15 cellular contexts compared by ENCODE assay signal in the genomic region with DNA sequence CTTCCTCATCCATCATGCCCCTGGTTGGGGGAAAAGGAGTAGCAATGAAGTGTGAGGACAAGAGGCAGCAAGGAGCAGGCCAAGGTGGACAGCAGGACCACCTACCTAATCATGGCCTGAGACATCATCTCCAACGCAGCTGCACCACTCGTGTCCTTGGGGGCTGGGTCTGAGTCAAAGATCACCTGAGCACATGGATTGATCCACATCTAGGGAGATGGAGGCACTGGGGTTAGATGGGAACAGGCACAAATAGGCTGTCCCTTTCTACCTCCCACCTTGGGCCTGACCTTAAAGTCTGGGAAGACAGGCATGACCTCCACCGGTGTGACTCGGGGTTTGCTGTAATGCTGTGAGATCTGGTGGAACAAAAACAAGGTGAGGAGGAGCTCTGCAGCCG. TPM values are rescaled to one million over a fixed set of nuclear protein-coding genes. Genes with fewer than 3 reads are reported as not detected.
DNase-seq lines count a peak whose midpoint lies in the region; ATAC-seq, FAIRE-seq and TF ChIP-seq lines count a peak whose summit lies in the region.
"Had no signal": no experiment of that assay in that cellular context is flagged by ENCODE, and none has a peak within 500 bp of the region (broad histone marks: within the 10 kb centered on the region; RNA-seq: fewer than 3 reads in every experiment).

No MANE protein-coding gene starts in this region.

- CTCF ChIA-PET in activated CD8-positive, alpha-beta memory T cell treated with anti-CD3 and anti-CD28 coated beads, Interleukin-2, amount 10 ng/mL, durations not matched to agents 7 days and 5 days (lab: Charles Lee): interaction anchor here (1.3 kb wide), 1 partner anchor 10 kb away, joined by 5 read pairs; no protein-coding TSS in a partner anchor
- CTCF ChIA-PET in T-cell (lab: Charles Lee): no interaction called here
- CTCF ChIA-PET in H1 (lab: Charles Lee; ENCODE audit: partially characterized antibody): interaction anchor here (1.1 to 3.7 kb wide), 3 partner anchors 9 to 36 kb away, joined by 3 to 13 read pairs (median 4); a partner anchor contains a TSS

- FAIRE-seq in H1 (lab: Jason Lieb, UNC): no peak
- FAIRE-seq: pancreas had no signal

- no peak overlapping the region for H3K18ac ChIP-seq in H1 (ENCODE audit: extremely low read depth, low read length)

- no peak for TF ChIP-seq CTCF in H1 (IDR thresholded peaks at IDR 0.05; ENCODE audit: control extremely low read depth in 1 of 3, insufficient read depth in 1 of 3, low read depth in 1 of 3, low read length in 3 of 3)

- H3K4me3 ChIP-seq in H1 (ENCODE audit: extremely low read depth in 1 of 4, insufficient read depth in 2 of 4, low read depth in 3 of 4, low read length in 4 of 4): no peak overlapping the region
- H3K4me3 ChIP-seq: pancreas, upper lobe of left lung had no signal

- WGBS in H1 (ENCODE audit: extremely low coverage in 1 of 2, insufficient coverage in 1 of 2, insufficient read length in 1 of 2, insufficient replicate concordance in 2 of 2, low coverage in 1 of 2, low lambda C conversion rate in 2 of 2, missing lambda C conversion rate in 1 of 2), 2 experiments: 96% methylated on average over 5 of the region's 5 CpGs; no CpG with 5 or more reads in 1 of the 2 experiments

- no peak overlapping the region for H3K56ac ChIP-seq in H1 (replicated peaks; ENCODE audit: insufficient read length, low read depth, low read length)

- no peak overlapping the region for H4K91ac ChIP-seq in H1 (replicated peaks; ENCODE audit: insufficient read length, low read length)

- H2AFZ ChIP-seq in H1 (ENCODE audit: low read length): no peak overlapping the region

- peaks cover 5% of the 10 kb centered on the region for H3K79me1 ChIP-seq in H1 (ENCODE audit: low read depth, low read length)

- no peak for DNase-seq in activated CD8-positive, alpha-beta memory T cell treated with anti-CD3 and anti-CD28 coated beads, Interleukin-2, amount 10 ng/mL, durations not matched to agents 7 days and 5 days
- no peak for DNase-seq in activated CD8-positive, alpha-beta memory T cell treated with anti-CD3 and anti-CD28 coated beads, Interleukin-2, amount 50 U/mL, for 48 hours
- DNase-seq in T-cell (no peak), H1 (ENCODE audit: low read depth in 1 of 2, low spot score in 2 of 2) (no peak), hippocampal formation (lab: John Stamatoyannopoulos, UW) (no peak), DMS79 treated with DMSO at 0.1 percent for 48 hours (lab: John Stamatoyannopoulos, UW) (no peak)
- DNase-seq: activated CD4-positive, alpha-beta T cell treated with anti-CD3 and anti-CD28 coated beads for 36 hours; H7; kidney glomerular epithelial cell; midbrain; NCI-H774; upper lobe of left lung had no signal

- H3K4me1 ChIP-seq in H1 (replicated peaks in 1 of 4; ENCODE audit: control insufficient read depth in 3 of 4, insufficient read depth in 4 of 4, low read length in 3 of 4): peaks cover 2 to 16% (median 7%) of the 10 kb centered on the region in 4 experiments

- H4K20me1 ChIP-seq in H1 (replicated peaks in 1 of 2; ENCODE audit: control insufficient read depth in 1 of 2, insufficient read depth in 2 of 2, low read length in 2 of 2): peaks cover 0 to 7% of the 10 kb centered on the region in 2 experiments

- ATAC-seq in activated CD8-positive, alpha-beta memory T cell treated with anti-CD3 and anti-CD28 coated beads, Interleukin-2, amount 10 ng/mL, durations not matched to agents 7 days and 5 days: no peak
- ATAC-seq in T-cell (replicated peaks in 1 of 4) (no peak), HG02852 (IDR thresholded peaks at IDR 0.05; ENCODE audit: unreplicated experiment) (no peak)
- no peak for ATAC-seq in stimulated activated memory B cell treated with anti-CD40 and anti-IgM and Interleukin-4, amounts not matched to agents 10 μg/mL and 1 μg/mL and 100 μg/mL, for 72 hours
- ATAC-seq: activated CD4-positive, alpha-beta T cell treated with anti-CD3 and anti-CD28 coated beads for 36 hours; pancreas had no signal

- TF ChIP-seq POLR2A in H1 (IDR thresholded peaks at IDR 0.05; ENCODE audit: control extremely low read depth in 1 of 2, low read depth in 2 of 2, low read length in 2 of 2): no peak

- peaks cover 2% of the 10 kb centered on the region; the same call in 1 of the 2 replicates for H3K23me2 ChIP-seq in H1 (ENCODE audit: low read depth, low read length)

- no peak overlapping the region for H3K4ac ChIP-seq in H1 (replicated peaks; ENCODE audit: insufficient read length, low read depth, low read length)

- no peak overlapping the region for H3K4me3 Mint-ChIP-seq in activated CD8-positive, alpha-beta memory T cell treated with anti-CD3 and anti-CD28 coated beads, Interleukin-2, amount 10 ng/mL, durations not matched to agents 7 days and 5 days
- H3K4me3 Mint-ChIP-seq in T-cell: peak overlapping the region in 1 of 3 donors; percentile 58
- H3K4me3 Mint-ChIP-seq in stimulated activated memory B cell treated with anti-CD40 and anti-IgM and Interleukin-4, amounts not matched to agents 10 μg/mL and 1 μg/mL and 100 μg/mL, for 72 hours: no peak overlapping the region

- peak overlapping the region; percentile 39 for H3K27ac Mint-ChIP-seq in activated CD8-positive, alpha-beta memory T cell treated with anti-CD3 and anti-CD28 coated beads, Interleukin-2, amount 10 ng/mL, durations not matched to agents 7 days and 5 days
- H3K27ac Mint-ChIP-seq in T-cell: peak overlapping the region; percentile 49 to 69
- peak overlapping the region; percentile 96 for H3K27ac Mint-ChIP-seq in stimulated activated memory B cell treated with anti-CD40 and anti-IgM and Interleukin-4, amounts not matched to agents 10 μg/mL and 1 μg/mL and 100 μg/mL, for 72 hours

- H4K8ac ChIP-seq in H1 (ENCODE audit: extremely low read depth, insufficient read depth, low read length): no peak overlapping the region

- no peak overlapping the region for H3K14ac ChIP-seq in H1 (ENCODE audit: insufficient read length)

- no peak overlapping the region for H2BK12ac ChIP-seq in H1 (ENCODE audit: low read depth, low read length)

- H3K79me2 ChIP-seq in H1 (ENCODE audit: control insufficient read depth in 1 of 2, insufficient read depth in 2 of 2, low read length in 2 of 2): peaks cover 0 to 14% of the 10 kb centered on the region in 2 experiments; a peak in 2 of 4 replicates

- H3K27me3 Mint-ChIP-seq in activated CD8-positive, alpha-beta memory T cell treated with anti-CD3 and anti-CD28 coated beads, Interleukin-2, amount 10 ng/mL, durations not matched to agents 7 days and 5 days: no peaks in the 10 kb centered on the region
- H3K27me3 Mint-ChIP-seq in T-cell: no peaks in the 10 kb centered on the region
- no peaks in the 10 kb centered on the region for H3K27me3 Mint-ChIP-seq in stimulated activated memory B cell treated with anti-CD40 and anti-IgM and Interleukin-4, amounts not matched to agents 10 μg/mL and 1 μg/mL and 100 μg/mL, for 72 hours
- H3K27me3 Mint-ChIP-seq: activated CD4-positive, alpha-beta T cell treated with anti-CD3 and anti-CD28 coated beads for 36 hours had no signal

- no peak overlapping the region for H3K27ac ChIP-seq in H1 (ENCODE audit: low read depth, low read length)
- H3K27ac ChIP-seq: pancreas had no signal

- POLR2A ChIA-PET in T-cell (lab: Charles Lee) (no interaction called here), H1 (lab: Charles Lee; ENCODE audit: partially characterized antibody) (interaction anchor here (1.0 to 12.2 kb wide), 10 partner anchors 9 to 92 kb away, joined by 3 to 234 read pairs (median 8); a partner anchor contains a TSS)

- H3K4me2 ChIP-seq in H1 (ENCODE audit: insufficient read depth in 1 of 2, low read depth in 2 of 2, low read length in 2 of 2): no peak overlapping the region

- H3K36me3 Mint-ChIP-seq in activated CD8-positive, alpha-beta memory T cell treated with anti-CD3 and anti-CD28 coated beads, Interleukin-2, amount 10 ng/mL, durations not matched to agents 7 days and 5 days: peaks cover 21% of the 10 kb centered on the region
- H3K36me3 Mint-ChIP-seq in T-cell: peaks cover 35% of the 10 kb centered on the region
- H3K36me3 Mint-ChIP-seq in stimulated activated memory B cell treated with anti-CD40 and anti-IgM and Interleukin-4, amounts not matched to agents 10 μg/mL and 1 μg/mL and 100 μg/mL, for 72 hours: peaks cover 56% of the 10 kb centered on the region

- H3K36me3 ChIP-seq in H1 (ENCODE audit: control insufficient read depth in 2 of 4, insufficient read depth in 4 of 4, low read length in 3 of 4): peaks cover 5 to 44% (median 18%) of the 10 kb centered on the region in 4 experiments; a peak in 6 of 8 replicates

- H4K5ac ChIP-seq in H1 (ENCODE audit: insufficient read length, low read depth, low read length): no peak overlapping the region

- no peak for TF ChIP-seq RAD21 in H1 (IDR thresholded peaks at IDR 0.05 in 1 of 2, conservative IDR thresholded peaks at IDR 0.05 in 1 of 2; ENCODE audit: low read depth in 2 of 2, low read length in 2 of 2)

- peaks cover 36% of the 10 kb centered on the region for H3K4me1 Mint-ChIP-seq in activated CD8-positive, alpha-beta memory T cell treated with anti-CD3 and anti-CD28 coated beads, Interleukin-2, amount 10 ng/mL, durations not matched to agents 7 days and 5 days
- peaks cover 29 to 43% (median 43%) of the 10 kb centered on the region in 3 donors for H3K4me1 Mint-ChIP-seq in T-cell
- H3K4me1 Mint-ChIP-seq in stimulated activated memory B cell treated with anti-CD40 and anti-IgM and Interleukin-4, amounts not matched to agents 10 μg/mL and 1 μg/mL and 100 μg/mL, for 72 hours: peaks cover 46% of the 10 kb centered on the region

- no peak overlapping the region for H2BK5ac ChIP-seq in H1 (ENCODE audit: low read depth, low read length)

- H3K9me3 Mint-ChIP-seq in activated CD8-positive, alpha-beta memory T cell treated with anti-CD3 and anti-CD28 coated beads, Interleukin-2, amount 10 ng/mL, durations not matched to agents 7 days and 5 days (ENCODE audit: low read depth): no peaks in the 10 kb centered on the region
- H3K9me3 Mint-ChIP-seq in T-cell: no peaks in the 10 kb centered on the region
- H3K9me3 Mint-ChIP-seq in stimulated activated memory B cell treated with anti-CD40 and anti-IgM and Interleukin-4, amounts not matched to agents 10 μg/mL and 1 μg/mL and 100 μg/mL, for 72 hours: no peaks in the 10 kb centered on the region

- no peak overlapping the region for H2BK20ac ChIP-seq in H1 (ENCODE audit: low read length)

- no peaks in the 10 kb centered on the region for H3K9me3 ChIP-seq in H1 (ENCODE audit: insufficient read depth in 2 of 2, low read depth in 1 of 2, low read length in 1 of 2)
- H3K9me3 ChIP-seq: pancreas, upper lobe of left lung had no signal

- H3K9ac ChIP-seq in H1 (replicated peaks in 1 of 4; ENCODE audit: extremely low read depth in 1 of 4, low read depth in 3 of 4, low read length in 3 of 4): no peak overlapping the region

- H3K27me3 ChIP-seq in H1 (replicated peaks in 1 of 4; ENCODE audit: control insufficient read depth in 3 of 4, extremely low read depth in 1 of 4, insufficient read depth in 3 of 4, low read length in 3 of 4): no peaks in the 10 kb centered on the region
- H3K27me3 ChIP-seq: pancreas, upper lobe of left lung had no signal

- no peak overlapping the region for H3K23ac ChIP-seq in H1 (ENCODE audit: insufficient read length)

- H2AK5ac ChIP-seq in H1 (ENCODE audit: low read depth, low read length): no peak overlapping the region

- H2BK15ac ChIP-seq in H1 (ENCODE audit: low read length): no peak overlapping the region

- TF ChIP-seq EP300 in H1 (IDR thresholded peaks at IDR 0.05; ENCODE audit: borderline replicate concordance in 1 of 2, low read depth in 2 of 2, low read length in 2 of 2): no peak

- no peak overlapping the region for H2BK120ac ChIP-seq in H1 (replicated peaks; ENCODE audit: low read depth, low read length)

RNA-seq across cellular contexts. Expression of a gene that starts 2.2 kb away (rescaled TPM):
- total RNA-seq in activated CD8-positive, alpha-beta memory T cell treated with anti-CD3 and anti-CD28 coated beads, Interleukin-2, amount 10 ng/mL, durations not matched to agents 7 days and 5 days: 10 to 100 TPM; 48.9 to 53.8 TPM
- 10 to 100 TPM; 43.0 to 96.1 (median 45.9) TPM for total RNA-seq in T-cell
- 31.4 and 33.1 TPM in 2 replicates for total RNA-seq in H1 (2021; fragmentation: NEBNext Ultra II Directional; extraction: Animal tissue kit (Norgen Biotek cat#: 25700))
- polyA plus RNA-seq in H1 (2011; rRNA removed): 58.6 and 67.8 TPM in 2 replicates
- polyA plus RNA-seq in H1 (2011; cell fraction: cytosol; rRNA removed): 40.0 TPM
- 36.3 TPM for polyA plus RNA-seq in H1 (2011; cell fraction: nucleus; rRNA removed)
- polyA plus RNA-seq in H1 (2012, experiment 1 of 2): 39.0 to 40.5 TPM (median 39.8 TPM) in 4 replicates
- polyA plus RNA-seq in H1 (2012, experiment 2 of 2): 12.1 TPM
- 25.0 TPM for polyA plus RNA-seq in H1 (2013, experiment 1 of 2)
- 22.3 TPM for polyA plus RNA-seq in H1 (2013, experiment 2 of 2)
- 15.7 and 16.5 TPM in 2 replicates for polyA minus RNA-seq in H1 (2011; rRNA and poly(A)+ RNA removed)
- polyA minus RNA-seq in H1 (2011; cell fraction: cytosol; rRNA and poly(A)+ RNA removed): 22.2 TPM
- 36.7 TPM for polyA minus RNA-seq in H1 (2011; cell fraction: nucleus; rRNA and poly(A)+ RNA removed)

RNA-seq across cellular contexts. Expression of a gene that starts 2.5 kb away (rescaled TPM):
- 10 to 100 TPM; 31.0 to 31.2 TPM for total RNA-seq in activated CD8-positive, alpha-beta memory T cell treated with anti-CD3 and anti-CD28 coated beads, Interleukin-2, amount 10 ng/mL, durations not matched to agents 7 days and 5 days
- 10 to 100 TPM; 42.0 to 48.7 (median 47.0) TPM for total RNA-seq in T-cell
- 31.1 and 32.3 TPM in 2 replicates for total RNA-seq in H1 (2021; fragmentation: NEBNext Ultra II Directional; extraction: Animal tissue kit (Norgen Biotek cat#: 25700))
- polyA plus RNA-seq in H1 (2011; rRNA removed): 52.5 and 71.4 TPM in 2 replicates
- polyA plus RNA-seq in H1 (2011; cell fraction: cytosol; rRNA removed): 52.3 TPM
- 31.6 TPM for polyA plus RNA-seq in H1 (2011; cell fraction: nucleus; rRNA removed)
- 24.5 to 29.2 TPM (median 25.3 TPM) in 4 replicates for polyA plus RNA-seq in H1 (2012, experiment 1 of 2)
- polyA plus RNA-seq in H1 (2012, experiment 2 of 2): 22.1 TPM
- polyA plus RNA-seq in H1 (2013, experiment 1 of 2): 23.1 TPM
- 22.7 TPM for polyA plus RNA-seq in H1 (2013, experiment 2 of 2)
- 28.2 and 33.6 TPM in 2 replicates for polyA minus RNA-seq in H1 (2011; rRNA and poly(A)+ RNA removed)
- 14.7 TPM for polyA minus RNA-seq in H1 (2011; cell fraction: cytosol; rRNA and poly(A)+ RNA removed)
- 29.0 TPM for polyA minus RNA-seq in H1 (2011; cell fraction: nucleus; rRNA and poly(A)+ RNA removed)

RNA-seq across cellular contexts. Expression of a gene that starts 18.0 kb away (rescaled TPM):
- 100 to 1,000 TPM in 1 of 2 experiments, 10 to 100 TPM in 1; 45.1 to 107 TPM for total RNA-seq in activated CD8-positive, alpha-beta memory T cell treated with anti-CD3 and anti-CD28 coated beads, Interleukin-2, amount 10 ng/mL, durations not matched to agents 7 days and 5 days
- 1,000 to 10,000 TPM in 1 of 5 donors, 100 to 1,000 TPM in 4; 208 to 1,013 (median 233) TPM for total RNA-seq in T-cell
- 10.9 and 12.2 TPM in 2 replicates for total RNA-seq in H1 (2021; fragmentation: NEBNext Ultra II Directional; extraction: Animal tissue kit (Norgen Biotek cat#: 25700))
- polyA plus RNA-seq in H1 (2011; rRNA removed): 4.0 and 7.3 TPM in 2 replicates
- 1.9 TPM for polyA plus RNA-seq in H1 (2011; cell fraction: cytosol; rRNA removed)
- 15.8 TPM for polyA plus RNA-seq in H1 (2011; cell fraction: nucleus; rRNA removed)
- 10.1 to 11.7 TPM (median 11.0 TPM) in 4 replicates for polyA plus RNA-seq in H1 (2012, experiment 1 of 2)
- polyA plus RNA-seq in H1 (2012, experiment 2 of 2): 11.5 TPM
- 14.0 TPM for polyA plus RNA-seq in H1 (2013, experiment 1 of 2)
- polyA plus RNA-seq in H1 (2013, experiment 2 of 2): 14.2 TPM
- polyA minus RNA-seq in H1 (2011; rRNA and poly(A)+ RNA removed): 0.76 and 1.6 TPM in 2 replicates
- 4.3 TPM for polyA minus RNA-seq in H1 (2011; cell fraction: cytosol; rRNA and poly(A)+ RNA removed)
- polyA minus RNA-seq in H1 (2011; cell fraction: nucleus; rRNA and poly(A)+ RNA removed): 22.0 TPM

RNA-seq across cellular contexts. Expression of a gene that starts 23.8 kb away (rescaled TPM):
- 10 to 100 TPM; 57.9 to 73.9 TPM for total RNA-seq in activated CD8-positive, alpha-beta memory T cell treated with anti-CD3 and anti-CD28 coated beads, Interleukin-2, amount 10 ng/mL, durations not matched to agents 7 days and 5 days
- 10 to 100 TPM; 25.2 to 88.1 (median 36.7) TPM for total RNA-seq in T-cell
- 64.0 and 65.7 TPM in 2 replicates for total RNA-seq in H1 (2021; fragmentation: NEBNext Ultra II Directional; extraction: Animal tissue kit (Norgen Biotek cat#: 25700))
- polyA plus RNA-seq in H1 (2011; rRNA removed): 16.9 and 21.8 TPM in 2 replicates
- polyA plus RNA-seq in H1 (2011; cell fraction: cytosol; rRNA removed): 12.2 TPM
- 79.0 TPM for polyA plus RNA-seq in H1 (2011; cell fraction: nucleus; rRNA removed)
- 32.6 to 44.5 TPM (median 43.1 TPM) in 4 replicates for polyA plus RNA-seq in H1 (2012, experiment 1 of 2)
- 107 TPM for polyA plus RNA-seq in H1 (2012, experiment 2 of 2)
- polyA plus RNA-seq in H1 (2013, experiment 1 of 2): 29.9 TPM
- 28.4 TPM for polyA plus RNA-seq in H1 (2013, experiment 2 of 2)
- polyA minus RNA-seq in H1 (2011; rRNA and poly(A)+ RNA removed): 19.0 and 20.2 TPM in 2 replicates
- polyA minus RNA-seq in H1 (2011; cell fraction: cytosol; rRNA and poly(A)+ RNA removed): 53.9 TPM
- polyA minus RNA-seq in H1 (2011; cell fraction: nucleus; rRNA and poly(A)+ RNA removed): 37.5 TPM

RNA-seq across cellular contexts. Expression of a gene that starts 46.4 kb away (rescaled TPM):
- 10 to 100 TPM; 45.7 to 58.5 TPM for total RNA-seq in activated CD8-positive, alpha-beta memory T cell treated with anti-CD3 and anti-CD28 coated beads, Interleukin-2, amount 10 ng/mL, durations not matched to agents 7 days and 5 days
- total RNA-seq in T-cell: 10 to 100 TPM; 59.4 to 72.3 (median 62.0) TPM
- 158 and 161 TPM in 2 replicates for total RNA-seq in H1 (2021; fragmentation: NEBNext Ultra II Directional; extraction: Animal tissue kit (Norgen Biotek cat#: 25700))
- polyA plus RNA-seq in H1 (2011; rRNA removed): 137 and 189 TPM in 2 replicates
- polyA plus RNA-seq in H1 (2011; cell fraction: cytosol; rRNA removed): 75.7 TPM
- polyA plus RNA-seq in H1 (2011; cell fraction: nucleus; rRNA removed): 158 TPM
- 128 to 184 TPM (median 152 TPM) in 4 replicates for polyA plus RNA-seq in H1 (2012, experiment 1 of 2)
- polyA plus RNA-seq in H1 (2012, experiment 2 of 2): 152 TPM
- polyA plus RNA-seq in H1 (2013, experiment 1 of 2): 146 TPM
- 143 TPM for polyA plus RNA-seq in H1 (2013, experiment 2 of 2)
- polyA minus RNA-seq in H1 (2011; rRNA and poly(A)+ RNA removed): 84.1 and 116 TPM in 2 replicates
- 86.4 TPM for polyA minus RNA-seq in H1 (2011; cell fraction: cytosol; rRNA and poly(A)+ RNA removed)
- 65.0 TPM for polyA minus RNA-seq in H1 (2011; cell fraction: nucleus; rRNA and poly(A)+ RNA removed)

Comparison
In these comparisons a context has a peak if more than half of its experiments do, and no peak if none do; other contexts are left out.
1. H3K27ac Mint-ChIP-seq: peak in every context shown above with its lines; median percentile 96 in stimulated activated memory B cell treated with anti-CD40 and anti-IgM and Interleukin-4, amounts not matched to agents 10 μg/mL and 1 μg/mL and 100 μg/mL, for 72 hours; 59 in T-cell; 39 in activated CD8-positive, alpha-beta memory T cell treated with anti-CD3 and anti-CD28 coated beads, Interleukin-2, amount 10 ng/mL, durations not matched to agents 7 days and 5 days.
2. CTCF ChIA-PET loops: an anchor here in activated CD8-positive, alpha-beta memory T cell treated with anti-CD3 and anti-CD28 coated beads, Interleukin-2, amount 10 ng/mL, durations not matched to agents 7 days and 5 days (1.3 kb wide) and H1 (1.1 to 3.7 kb wide); none called in T-cell.